Comparison of ENCODE assay signal across 24 cellular contexts in genomic region chr16:48958681-48959080, GRCh38.
"Had no signal": no experiment of that assay in that cellular context is flagged by ENCODE, and none has a peak within 500 bp of the region (broad histone marks: within the 10 kb centered on the region; RNA-seq: fewer than 3 reads in every experiment).

No MANE protein-coding gene starts in this region.

- H3K27me3 Mint-ChIP-seq: central memory CD8-positive, alpha-beta T cell; effector memory CD8-positive, alpha-beta T cell; stimulated activated naive B cell treated with anti-CD40 and anti-IgM and Interleukin-4, amounts not matched to agents 10 μg/mL and 1 μg/mL and 100 μg/mL, for 72 hours; T-cell had no signal

- H3K4me1 ChIP-seq: gastroesophageal sphincter, transverse colon, uterus had no signal

- H3K9me3 Mint-ChIP-seq: central memory CD8-positive, alpha-beta T cell; T-helper 2 cell treated with Interferon-gamma antibody and Interleukin-4, amounts not matched to agents 5 μg/mL and 100 μg/mL, for 36 hours had no signal

- H3K27me3 ChIP-seq: gastroesophageal sphincter, transverse colon, uterus had no signal

- H3K4me2 ChIP-seq: smooth muscle cell had no signal

- DNase-seq: activated CD4-positive, alpha-beta T cell treated with anti-CD3 and anti-CD28 coated beads for 1 hour; activated CD4-positive, alpha-beta T cell treated with anti-CD3 and anti-CD28 coated beads, Interleukin-2, amount 50 U/mL, for 1 hour; activated CD8-positive, alpha-beta T cell treated with anti-CD3 and anti-CD28 coated beads, Interleukin-2, amount 10 ng/mL, durations not matched to agents 7 days and 5 days; activated gamma-delta T cell treated with Interleukin-2 at 50 U/mL for 16 hours; aorta; dorsolateral prefrontal cortex; effector memory CD8-positive, alpha-beta T cell; nephron progenitor cell; stimulated activated CD4-positive, alpha-beta T cell treated with anti-CD3 and anti-CD28 coated beads, Interleukin-2, amount 100 ng/mL, for 48 hours; stimulated activated CD8-positive, alpha-beta memory T cell treated with anti-CD3 and anti-CD28 coated beads, Interleukin-4, amount 100 ng/mL, for 48 hours; stimulated activated naive B cell treated with anti-CD40 and anti-IgM and Interleukin-4, amounts not matched to agents 10 μg/mL and 1 μg/mL and 100 μg/mL, for 72 hours; T-cell; transverse colon; uterus; WERI-Rb-1 had no signal

- H3K27ac Mint-ChIP-seq: activated CD8-positive, alpha-beta T cell treated with anti-CD3 and anti-CD28 coated beads, Interleukin-2, amount 10 ng/mL, durations not matched to agents 7 days and 5 days; activated naive CD4-positive, alpha-beta T cell treated with anti-CD3 and anti-CD28 coated beads, Interleukin-2, amount 50 U/mL, for 24 hours; activated T-helper 1 cell treated with anti-CD3 and anti-CD28 coated beads, Interleukin-12 subunit alpha, Interleukin-12 subunit beta, Interleukin-2, Interleukin-4 antibody, amounts not matched to agents 30 ng/mL and 10 ng/mL and 1 ng/mL, durations not matched to agents 14 hours and 24 hours and 36 hours; effector memory CD8-positive, alpha-beta T cell; stimulated activated naive B cell treated with anti-CD40 and anti-IgM and Interleukin-4, amounts not matched to agents 10 μg/mL and 1 μg/mL and 100 μg/mL, for 72 hours; T-cell; T-helper 2 cell treated with Interferon-gamma antibody and Interleukin-4, amounts not matched to agents 5 μg/mL and 100 μg/mL, for 36 hours had no signal

- H3K9me3 ChIP-seq: gastroesophageal sphincter, transverse colon, uterus had no signal

- H3K4me1 Mint-ChIP-seq: activated naive CD4-positive, alpha-beta T cell treated with anti-CD3 and anti-CD28 coated beads, Interleukin-2, amount 50 U/mL, for 24 hours; central memory CD8-positive, alpha-beta T cell; stimulated activated naive B cell treated with anti-CD40 and anti-IgM and Interleukin-4, amounts not matched to agents 10 μg/mL and 1 μg/mL and 100 μg/mL, for 72 hours; T-cell had no signal

- H3K4me3 Mint-ChIP-seq: activated CD8-positive, alpha-beta T cell treated with anti-CD3 and anti-CD28 coated beads, Interleukin-2, amount 10 ng/mL, durations not matched to agents 7 days and 5 days; activated naive CD4-positive, alpha-beta T cell treated with anti-CD3 and anti-CD28 coated beads, Interleukin-2, amount 50 U/mL, for 24 hours; activated T-helper 1 cell treated with anti-CD3 and anti-CD28 coated beads, Interleukin-12 subunit alpha, Interleukin-12 subunit beta, Interleukin-2, Interleukin-4 antibody, amounts not matched to agents 30 ng/mL and 10 ng/mL and 1 ng/mL, durations not matched to agents 14 hours and 24 hours and 36 hours; central memory CD8-positive, alpha-beta T cell; effector memory CD8-positive, alpha-beta T cell; nephron progenitor cell; stimulated activated naive B cell treated with anti-CD40 and anti-IgM and Interleukin-4, amounts not matched to agents 10 μg/mL and 1 μg/mL and 100 μg/mL, for 72 hours; T-cell; T-helper 2 cell treated with Interferon-gamma antibody and Interleukin-4, amounts not matched to agents 5 μg/mL and 100 μg/mL, for 36 hours had no signal

- H3K27ac ChIP-seq: dorsolateral prefrontal cortex, gastroesophageal sphincter, parathyroid adenoma, transverse colon, uterus, WERI-Rb-1 had no signal

- ATAC-seq: activated CD8-positive, alpha-beta T cell treated with anti-CD3 and anti-CD28 coated beads, Interleukin-2, amount 10 ng/mL, durations not matched to agents 7 days and 5 days; effector memory CD8-positive, alpha-beta T cell; esophagus mucosa; gastroesophageal sphincter; sciatic nerve; stimulated activated naive B cell treated with anti-CD40 and anti-IgM and Interleukin-4, amounts not matched to agents 10 μg/mL and 1 μg/mL and 100 μg/mL, for 72 hours; T-cell had no signal

- H2AFZ ChIP-seq: parathyroid adenoma had no signal

- H3K36me3 Mint-ChIP-seq: activated naive CD4-positive, alpha-beta T cell treated with anti-CD3 and anti-CD28 coated beads, Interleukin-2, amount 50 U/mL, for 24 hours; stimulated activated naive B cell treated with anti-CD40 and anti-IgM and Interleukin-4, amounts not matched to agents 10 μg/mL and 1 μg/mL and 100 μg/mL, for 72 hours; T-cell had no signal

- H3K4me3 ChIP-seq: dorsolateral prefrontal cortex, gastroesophageal sphincter, smooth muscle cell, transverse colon, uterus had no signal

- H3K36me3 ChIP-seq: gastroesophageal sphincter, transverse colon, uterus, WERI-Rb-1 had no signal

- H3K9ac ChIP-seq: parathyroid adenoma had no signal
